2 cellular contexts compared by ENCODE assay signal in the genomic region with DNA sequence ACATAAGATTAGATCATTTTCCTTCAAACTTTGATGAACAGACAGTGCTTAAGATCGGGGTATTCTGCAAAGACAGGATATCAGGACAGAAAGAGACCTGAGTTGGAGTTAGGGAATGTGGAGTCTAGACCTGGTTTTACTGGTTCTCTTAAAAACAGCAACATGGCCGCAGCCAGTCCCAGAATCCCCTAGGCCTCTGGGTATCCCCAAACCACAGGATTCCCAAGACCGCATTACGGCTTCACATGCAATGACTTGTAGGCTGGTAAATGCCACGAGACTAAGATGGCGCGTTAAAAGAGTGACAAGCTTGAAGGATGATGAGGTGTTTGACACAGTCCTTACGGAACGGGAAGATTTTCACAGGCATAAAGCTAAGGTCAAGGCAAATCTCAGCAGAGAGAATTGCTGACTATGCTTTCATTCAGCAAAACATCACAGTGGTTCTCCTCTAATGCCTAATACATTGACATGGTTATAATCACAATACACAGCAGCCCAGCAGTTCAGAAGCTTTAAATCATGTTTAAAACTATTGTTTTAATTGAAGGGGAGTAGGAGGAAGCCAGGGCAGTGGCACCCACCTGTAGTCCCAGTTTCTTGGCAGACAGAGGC.
A peak's percentile ranks its signal among the peaks of the same experiment; 100 is the strongest.
TF ChIP-seq lines count a peak whose summit lies in the region.

No MANE protein-coding gene starts in this region.

TF ChIP-seq in HepG2, 621 proteins besides CTCF, POLR2A, EP300 and RAD21:
- no peak for TF ChIP-seq ZNF530 (CRISPR knock-in tag; IDR thresholded peaks at IDR 0.05; ENCODE audit: low read depth)
- TF ChIP-seq, protein P1, sequence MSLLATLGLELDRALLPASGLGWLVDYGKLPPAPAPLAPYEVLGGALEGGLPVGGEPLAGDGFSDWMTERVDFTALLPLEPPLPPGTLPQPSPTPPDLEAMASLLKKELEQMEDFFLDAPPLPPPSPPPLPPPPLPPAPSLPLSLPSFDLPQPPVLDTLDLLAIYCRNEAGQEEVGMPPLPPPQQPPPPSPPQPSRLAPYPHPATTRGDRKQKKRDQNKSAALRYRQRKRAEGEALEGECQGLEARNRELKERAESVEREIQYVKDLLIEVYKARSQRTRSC (CRISPR knock-in tag; IDR thresholded peaks at IDR 0.05; ENCODE audit: low read depth) = no peak
- TF ChIP-seq ZNF616 (CRISPR knock-in tag; IDR thresholded peaks at IDR 0.05; ENCODE audit: low read depth) = no peak
- no peak for TF ChIP-seq SOX13 (IDR thresholded peaks at IDR 0.05)
- TF ChIP-seq SOX13 (CRISPR knock-in tag; conservative IDR thresholded peaks at IDR 0.05 in 1 of 2, IDR thresholded peaks at IDR 0.05 in 1 of 2) = no peak
- TF ChIP-seq ZNF367 (CRISPR knock-in tag; IDR thresholded peaks at IDR 0.05; ENCODE audit: borderline replicate concordance) = no peak
- TF ChIP-seq, protein P2, sequence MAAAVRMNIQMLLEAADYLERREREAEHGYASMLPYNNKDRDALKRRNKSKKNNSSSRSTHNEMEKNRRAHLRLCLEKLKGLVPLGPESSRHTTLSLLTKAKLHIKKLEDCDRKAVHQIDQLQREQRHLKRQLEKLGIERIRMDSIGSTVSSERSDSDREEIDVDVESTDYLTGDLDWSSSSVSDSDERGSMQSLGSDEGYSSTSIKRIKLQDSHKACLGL (CRISPR knock-in tag; IDR thresholded peaks at IDR 0.05) = no peak
- TF ChIP-seq ZFP90 (CRISPR knock-in tag; IDR thresholded peaks at IDR 0.05; ENCODE audit: borderline replicate concordance) = no peak
- TF ChIP-seq MAFF (IDR thresholded peaks at IDR 0.05; ENCODE audit: low read depth, low read length) = peak; percentile 66
- no peak for TF ChIP-seq NR3C1 (CRISPR knock-in tag; IDR thresholded peaks at IDR 0.05)
- TF ChIP-seq FOXC1 (CRISPR knock-in tag; IDR thresholded peaks at IDR 0.05; ENCODE audit: borderline replicate concordance) = no peak
- TF ChIP-seq MAFK (conservative IDR thresholded peaks at IDR 0.05 in 1 of 2, IDR thresholded peaks at IDR 0.05 in 1 of 2; ENCODE audit: low read length in 2 of 2) = peak; percentile 54 to 82; a peak in 2 of 4 replicates
- TF ChIP-seq ZNF567 (CRISPR knock-in tag; IDR thresholded peaks at IDR 0.05; ENCODE audit: borderline replicate concordance) = no peak
- TF ChIP-seq ZNF264 (CRISPR knock-in tag; IDR thresholded peaks at IDR 0.05) = no peak
- TF ChIP-seq PRMT3 (CRISPR knock-in tag; IDR thresholded peaks at IDR 0.05; ENCODE audit: borderline replicate concordance, low read depth) = no peak
- no peak for TF ChIP-seq MTF2 (CRISPR knock-in tag; IDR thresholded peaks at IDR 0.05; ENCODE audit: borderline replicate concordance)

TF ChIP-seq in H1, 55 proteins besides CTCF, POLR2A, EP300 and RAD21:
- TF ChIP-seq MAFK (IDR thresholded peaks at IDR 0.05; ENCODE audit: low read depth, low read length) (0 out of 2 replicates have a peak, but pooled peaks have one; percentile 16), HDAC6 (IDR thresholded peaks at IDR 0.05; ENCODE audit: low read depth, low read length) (no peak)
